In the genomic region with DNA sequence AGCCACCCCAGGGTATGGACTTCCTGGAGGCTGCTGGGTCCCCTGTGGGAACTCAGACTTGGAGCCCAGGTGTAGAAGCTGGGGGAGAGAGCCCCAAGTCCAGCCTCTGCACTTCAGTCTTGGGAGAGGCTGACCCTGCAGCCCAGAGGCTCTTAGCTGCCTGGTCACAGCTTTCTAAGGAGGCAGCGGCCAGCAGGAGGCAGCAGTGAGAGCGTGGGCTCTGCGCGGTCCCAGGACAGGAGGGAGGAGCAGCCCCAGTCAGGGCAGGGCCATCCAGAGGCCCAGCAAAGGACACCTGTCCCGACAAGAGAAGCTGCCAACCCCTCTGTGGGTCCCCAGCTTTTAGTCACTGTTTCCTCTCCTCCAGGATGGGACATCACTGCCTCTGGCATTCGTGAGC, we compare ENCODE assay signal across 1 cellular context.
TF ChIP-seq lines count a peak whose summit lies in the region.

No MANE protein-coding gene starts in this region.

TF ChIP-seq in K562, 482 proteins besides CTCF, POLR2A, EP300 and RAD21:
- TF ChIP-seq RBM15 (IDR thresholded peaks at IDR 0.05; ENCODE audit: insufficient read depth, low read length) (no peak), ZC3H8 (IDR thresholded peaks at IDR 0.05) (no peak), RB1 (IDR thresholded peaks at IDR 0.05; ENCODE audit: low read depth) (0 out of 2 replicates have a peak, but pooled peaks have one; percentile 40), HSF4 (CRISPR knock-in tag; IDR thresholded peaks at IDR 0.05; ENCODE audit: borderline replicate concordance) (no peak), HDAC1 (IDR thresholded peaks at IDR 0.05) (no peak), HDAC6 (IDR thresholded peaks at IDR 0.05; ENCODE audit: low read depth, low read length) (no peak), PHF21A (IDR thresholded peaks at IDR 0.05; ENCODE audit: borderline replicate concordance, low read depth) (0 out of 2 replicates have a peak, but pooled peaks have one; percentile 27), SIN3B (IDR thresholded peaks at IDR 0.05; ENCODE audit: low read depth) (no peak), POLR2AphosphoS2 (IDR thresholded peaks at IDR 0.05; ENCODE audit: low read length) (no peak), PTRF (tag; IDR thresholded peaks at IDR 0.05) (no peak), CREM (IDR thresholded peaks at IDR 0.05; ENCODE audit: low read depth) (no peak), FOXK1 (CRISPR knock-in tag; IDR thresholded peaks at IDR 0.05; ENCODE audit: borderline replicate concordance) (no peak), CHCHD3 (CRISPR knock-in tag; IDR thresholded peaks at IDR 0.05) (no peak), THRA (IDR thresholded peaks at IDR 0.05) (no peak), RCOR1 (IDR thresholded peaks at IDR 0.05; ENCODE audit: borderline replicate concordance in 1 of 2, low read depth in 2 of 2, low read length in 2 of 2) (0 out of 4 replicates have a peak, but pooled peaks of 1 of the 2 experiments have one; percentile 9), TFAP4 (CRISPR knock-in tag; IDR thresholded peaks at IDR 0.05; ENCODE audit: borderline replicate concordance) (peak; percentile 22; the same call in 1 of the 2 replicates), SMC3 (conservative IDR thresholded peaks at IDR 0.05; ENCODE audit: insufficient read depth, low read depth, low read length) (peak; percentile 33; the same call in 1 of the 2 replicates), MYC (IDR thresholded peaks at IDR 0.05; ENCODE audit: low read depth, low read length) (peak; percentile 24; the same call in 1 of the 2 replicates), MYC (CRISPR knock-in tag; IDR thresholded peaks at IDR 0.05; ENCODE audit: borderline replicate concordance, low read depth) (no peak), MAZ (CRISPR knock-in tag; conservative IDR thresholded peaks at IDR 0.05 in 1 of 2, IDR thresholded peaks at IDR 0.05 in 1 of 2) (peak in 1 of 2 experiments; percentile 28; a peak in 1 of 4 replicates)
